15 cellular contexts compared by ENCODE assay signal in genomic region chr10:101379663-101380352, GRCh38.
"Had no signal": no experiment of that assay in that cellular context is flagged by ENCODE, and none has a peak within 500 bp of the region (broad histone marks: within the 10 kb centered on the region; RNA-seq: fewer than 3 reads in every experiment).

No MANE protein-coding gene starts in this region.

- H3K36me3 Mint-ChIP-seq: activated naive CD4-positive, alpha-beta T cell treated with anti-CD3 and anti-CD28 coated beads, Interleukin-2, amount 50 U/mL, for 72 hours had no signal

- H3K27ac Mint-ChIP-seq: memory B cell, progenitor cell of endocrine pancreas had no signal

- DNase-seq: activated CD4-positive, alpha-beta T cell treated with anti-CD3 and anti-CD28 coated beads, Interleukin-2, amount 50 U/mL, for 4 hours; activated gamma-delta T cell treated with Interleukin-2 at 50 U/mL for 16 hours; amygdala; caudate nucleus; dorsolateral prefrontal cortex; gastrocnemius medialis; head of caudate nucleus; left ventricle myocardium superior; occipital lobe; transverse colon had no signal

- H3K27ac ChIP-seq: dorsolateral prefrontal cortex, gastrocnemius medialis, transverse colon had no signal

- ATAC-seq: gastrocnemius medialis, left ventricle myocardium superior had no signal

- H3K4me3 Mint-ChIP-seq: activated T-helper 1 cell treated with anti-CD3 and anti-CD28 coated beads, Interleukin-12 subunit alpha, Interleukin-12 subunit beta, Interleukin-2, Interleukin-4 antibody, amounts not matched to agents 30 ng/mL and 10 ng/mL and 1 ng/mL, durations not matched to agents 14 hours and 24 hours and 36 hours; memory B cell had no signal

- H3K9me3 ChIP-seq: gastrocnemius medialis, transverse colon had no signal

- H3K27me3 Mint-ChIP-seq: memory B cell; progenitor cell of endocrine pancreas; stimulated activated naive CD8-positive, alpha-beta T cell treated with anti-CD3 and anti-CD28 coated beads, Interleukin-15, Interleukin-2, amounts not matched to agents 100 ng/mL and 50 ng/mL, for 24 hours had no signal

- H3K4me3 ChIP-seq: dorsolateral prefrontal cortex, gastrocnemius medialis, transverse colon had no signal
